ENCODE assay signal across 1 cellular context in genomic region chr9:69200071-69200470, GRCh38.
TF ChIP-seq lines count a peak whose summit lies in the region.

No MANE protein-coding gene starts in this region.

TF ChIP-seq in K562, 482 proteins besides CTCF, POLR2A, EP300 and RAD21 (continued from another document):
- TF ChIP-seq USF2 (CRISPR knock-in tag; IDR thresholded peaks at IDR 0.05) (0 out of 2 replicates have a peak, but pooled peaks have one; percentile 1), ZNF592 (IDR thresholded peaks at IDR 0.05) (0 out of 2 replicates have a peak, but pooled peaks have one; percentile 20), SRSF7 (optimal IDR thresholded peaks at IDR 0.05; ENCODE audit: low read depth, low read length) (no peak), CEBPG (CRISPR knock-in tag; IDR thresholded peaks at IDR 0.05) (0 out of 2 replicates have a peak, but pooled peaks have one; percentile 18), CEBPG (tag; conservative IDR thresholded peaks at IDR 0.05 in 1 of 2, IDR thresholded peaks at IDR 0.05 in 1 of 2) (no peak), ATF3 (IDR thresholded peaks at IDR 0.05) (peak; percentile 53), ATF3 (CRISPR knock-in tag; conservative IDR thresholded peaks at IDR 0.05) (no peak), JUN (IDR thresholded peaks at IDR 0.05; ENCODE audit: borderline replicate concordance, low read depth, low read length) (0 out of 2 replicates have a peak, but pooled peaks have one; percentile 17), JUN (CRISPR knock-in tag; IDR thresholded peaks at IDR 0.05; ENCODE audit: borderline replicate concordance) (no peak), HMBOX1 (IDR thresholded peaks at IDR 0.05) (peak; percentile 78; the same call in 1 of the 2 replicates), CTCFL (IDR thresholded peaks at IDR 0.05; ENCODE audit: borderline replicate concordance, insufficient read depth, low read depth, low read length, poor library complexity, severe bottlenecking) (peak; percentile 8), SAFB2 (IDR thresholded peaks at IDR 0.05; ENCODE audit: borderline replicate concordance, low read depth, low read length, severe bottlenecking) (no peak), ZBTB17 (CRISPR knock-in tag; IDR thresholded peaks at IDR 0.05) (no peak), JUND (IDR thresholded peaks at IDR 0.05; ENCODE audit: borderline replicate concordance, low read depth, low read length) (peak; percentile 68; the same call in 1 of the 2 replicates), JUND (tag; IDR thresholded peaks at IDR 0.05; ENCODE audit: borderline replicate concordance, low read depth, low read length) (no peak; the same call in 2 of the 3 replicates), ZNF507 (tag; conservative IDR thresholded peaks at IDR 0.05) (no peak), ZNF277 (CRISPR knock-in tag; IDR thresholded peaks at IDR 0.05; ENCODE audit: borderline replicate concordance) (no peak), POU5F1 (IDR thresholded peaks at IDR 0.05; ENCODE audit: borderline replicate concordance, low read depth, low read length, partially characterized antibody) (no peak), NFXL1 (CRISPR knock-in tag; IDR thresholded peaks at IDR 0.05) (no peak), FOSL1 (tag; conservative IDR thresholded peaks at IDR 0.05) (peak; percentile 58), TFAP4 (CRISPR knock-in tag; IDR thresholded peaks at IDR 0.05; ENCODE audit: borderline replicate concordance) (0 out of 2 replicates have a peak, but pooled peaks have one; percentile 29), NR4A1 (CRISPR knock-in tag; IDR thresholded peaks at IDR 0.05) (no peak), NR4A1 (tag; IDR thresholded peaks at IDR 0.05) (peak; percentile 3; the same call in 1 of the 2 replicates), USF1 (CRISPR knock-in tag; IDR thresholded peaks at IDR 0.05) (peak; percentile 56), CTBP1 (IDR thresholded peaks at IDR 0.05; ENCODE audit: borderline replicate concordance) (0 out of 2 replicates have a peak, but pooled peaks have one; percentile 14)
